In genomic region chrX:107730298-107730655, GRCh38 we compare ENCODE assay signal across 21 cellular contexts. TPM values are rescaled to one million over a fixed set of nuclear protein-coding genes. Genes with fewer than 3 reads are reported as not detected.
A peak's percentile ranks its signal among the peaks of the same experiment; 100 is the strongest.
DNase-seq lines count a peak whose midpoint lies in the region; ATAC-seq, FAIRE-seq and TF ChIP-seq lines count a peak whose summit lies in the region.
"Had no signal": no experiment of that assay in that cellular context is flagged by ENCODE, and none has a peak within 500 bp of the region (broad histone marks: within the 10 kb centered on the region; RNA-seq: fewer than 3 reads in every experiment).

No MANE protein-coding gene starts in this region.

- no peak for TF ChIP-seq CTCF in heart right ventricle (IDR thresholded peaks at IDR 0.05)
- TF ChIP-seq CTCF in uterus (IDR thresholded peaks at IDR 0.05): no peak

- H3K27me3 ChIP-seq in heart right ventricle (peaks cover 0 to 18% (median 0%) of the 10 kb centered on the region in 7 donors), esophagus (ENCODE audit: control insufficient read depth in 1 of 2, insufficient read depth in 2 of 2, low read length in 2 of 2) (no peaks in the 10 kb centered on the region), uterus (no peaks in the 10 kb centered on the region)
- H3K27me3 ChIP-seq: suprapubic skin had no signal

- H3K27ac ChIP-seq in heart right ventricle (peak overlapping the region in 7 of 10 donors; percentile 31 to 82 (median 76)), esophagus (ENCODE audit: low read depth in 2 of 2, low read length in 1 of 2) (peak overlapping the region; percentile 25 to 38), uterus (peak overlapping the region; percentile 74 to 87)

- DNase-seq in heart right ventricle (no peak), Right ventricle myocardium superior (no peak), posterior vena cava (ENCODE audit: low spot score) (peak; percentile 24), uterus (no peak), H54 (ENCODE audit: insufficient read length, low spot score) (no peak), 8988T (no peak)
- DNase-seq in activated T-cell treated with anti-CD3 and anti-CD28 coated beads, Interleukin-2, amount 50 U/mL, for 1 hour: no peak
- DNase-seq: activated CD4-positive, alpha-beta T cell treated with anti-CD3 and anti-CD28 coated beads for 1 hour; activated CD8-positive, alpha-beta memory T cell treated with anti-CD3 and anti-CD28 coated beads, Interleukin-2, amount 10 ng/mL, durations not matched to agents 7 days and 5 days; CD4-positive, alpha-beta T cell; central memory CD4-positive, alpha-beta T cell; effector memory CD4-positive, alpha-beta T cell; hippocampal formation; NCI-H1436; NCI-H2171 treated with DMSO at 0.1 percent for 48 hours; stimulated activated CD4-positive, alpha-beta T cell treated with anti-CD3 and anti-CD28 coated beads, Interleukin-2, amount 100 ng/mL, for 48 hours had no signal

- no peak for FAIRE-seq in H54 (lab: Jason Lieb, UNC)

- H3K9me3 ChIP-seq in heart right ventricle (no peaks in the 10 kb centered on the region), esophagus (ENCODE audit: control insufficient read depth in 2 of 2, insufficient read depth in 1 of 2, low read depth in 1 of 2, low read length in 1 of 2) (no peaks in the 10 kb centered on the region), uterus (no peaks in the 10 kb centered on the region)
- H3K9me3 ChIP-seq: suprapubic skin had no signal

- intact Hi-C loops in heart right ventricle (cut with DNase I): loop anchor here in 1 of 10 donors (5.0 kb wide), 1 partner anchor 53 kb away; no protein-coding TSS in a partner anchor
- intact Hi-C loops in Right ventricle myocardium superior (cut with DNase I): loop anchor here (5.0 kb wide), 1 partner anchor 42 kb away; no protein-coding TSS in a partner anchor
- intact Hi-C loops in posterior vena cava (cut with DNase I): no loop called here
- intact Hi-C loops in uterus (cut with DNase I; ENCODE audit: low total_unique reads): no loop called here

- TF ChIP-seq POLR2A in uterus (IDR thresholded peaks at IDR 0.05) (no peak), H54 (IDR thresholded peaks at IDR 0.05; ENCODE audit: low read depth, low read length) (no peak)

- 52 to 65% methylated on average over 1 of the region's 1 CpG for WGBS in heart right ventricle, 2 donors
- 29 to 56% methylated on average over 1 of the region's 1 CpG for WGBS in esophagus, 2 donors

- peaks cover 10 to 98% (median 58%) of the 10 kb centered on the region in 9 donors for H3K4me1 ChIP-seq in heart right ventricle
- H3K4me1 ChIP-seq in esophagus (ENCODE audit: control insufficient read depth in 2 of 2, insufficient read depth in 2 of 2, low read length in 1 of 2): peaks cover 0 to 25% of the 10 kb centered on the region in 2 donors
- peaks cover 4% of the 10 kb centered on the region in 2 donors for H3K4me1 ChIP-seq in uterus

- H3K4me3 ChIP-seq in heart right ventricle (no peak overlapping the region), esophagus (ENCODE audit: low read depth in 1 of 2, low read length in 2 of 2) (no peak overlapping the region), uterus (no peak overlapping the region)
- H3K4me3 ChIP-seq: suprapubic skin had no signal

- no peak for ATAC-seq in heart right ventricle
- no peak for ATAC-seq in Right ventricle myocardium superior (ENCODE audit: poor library complexity)
- ATAC-seq: activated CD8-positive, alpha-beta memory T cell treated with anti-CD3 and anti-CD28 coated beads, Interleukin-2, amount 10 ng/mL, durations not matched to agents 7 days and 5 days; Panc1; SK-N-SH treated with all-trans-retinoic acid at 6 μM for 48 hours had no signal

- no peaks in the 10 kb centered on the region for H3K36me3 ChIP-seq in heart right ventricle
- no peaks in the 10 kb centered on the region for H3K36me3 ChIP-seq in esophagus (ENCODE audit: control insufficient read depth in 2 of 2, insufficient read depth in 2 of 2, low read length in 1 of 2)
- no peaks in the 10 kb centered on the region for H3K36me3 ChIP-seq in uterus
- H3K36me3 ChIP-seq: suprapubic skin had no signal

RNA-seq across cellular contexts. Expression of gene TSC22D3, which starts 45.3 kb away (rescaled TPM):
- total RNA-seq in heart right ventricle (10 to 100 TPM; 26.3 to 88.2 (median 36.0) TPM), Right ventricle myocardium superior (66.4 TPM), posterior vena cava (100 to 1,000 TPM; 187 to 309 TPM), uterus (100 to 1,000 TPM; 101 to 786 (median 475) TPM)
- polyA plus RNA-seq in heart right ventricle (100 to 1,000 TPM in 1 of 2 donors, 10 to 100 TPM in 1; 70.7 to 153 TPM), esophagus (10 to 100 TPM; 62.5 to 64.5 TPM)

RNA-seq across cellular contexts. Expression of gene NCBP2L, which starts 47.3 kb away (rescaled TPM):
- total RNA-seq in heart right ventricle (under 1 TPM in 1 of 10 donors, not detected in 9; 0.45 TPM), Right ventricle myocardium superior (not detected), posterior vena cava (not detected), uterus (not detected)
- polyA plus RNA-seq in heart right ventricle (under 1 TPM in 1 of 2 donors, not detected in 1; 0.01 TPM), esophagus (under 1 TPM in 1 of 2 donors, not detected in 1; 0.02 TPM)
- total RNA-seq: activated CD8-positive, alpha-beta memory T cell treated with anti-CD3 and anti-CD28 coated beads, Interleukin-2, amount 10 ng/mL, durations not matched to agents 7 days and 5 days; CD4-positive, alpha-beta T cell; suprapubic skin had no signal
- polyA plus RNA-seq: keratinocyte had no signal
